ENCODE assay signal across 8 cellular contexts in genomic region chr1:153790996-153791855, GRCh38. TPM values are rescaled to one million over a fixed set of nuclear protein-coding genes. Genes with fewer than 3 reads are reported as not detected.
A peak's percentile ranks its signal among the peaks of the same experiment; 100 is the strongest.
DNase-seq lines count a peak whose midpoint lies in the region; ATAC-seq and TF ChIP-seq lines count a peak whose summit lies in the region.

No MANE protein-coding gene starts in this region.

- peaks cover 26% of the 10 kb centered on the region for H3K4me1 Mint-ChIP-seq in activated CD4-positive, alpha-beta memory T cell treated with anti-CD3 and anti-CD28 coated beads for 36 hours (ENCODE audit: low read depth)
- H3K4me1 Mint-ChIP-seq in CD4-positive, alpha-beta memory T cell: peaks cover 10 to 19% (median 14%) of the 10 kb centered on the region in 4 donors

- no peak overlapping the region for H2AFZ ChIP-seq in DND-41 (ENCODE audit: low read depth, low read length)

- H3K4me3 ChIP-seq in DND-41 (ENCODE audit: low read depth in 1 of 2, low read length in 2 of 2) (no peak overlapping the region), left ventricle myocardium inferior (peak overlapping the region; percentile 58)
- H3K4me3 ChIP-seq in CD4-positive, alpha-beta memory T cell (ENCODE audit: low read length in 2 of 2): no peak overlapping the region

- CTCF ChIA-PET in activated CD4-positive, alpha-beta memory T cell treated with anti-CD3 and anti-CD28 coated beads for 36 hours (lab: Charles Lee): interaction anchor here (0.8 to 2.8 kb wide), 5 partner anchors 10 to 223 kb away, joined by 3 to 9 read pairs (median 3); partner anchors contain the start of genes DENND4B and RAB13
- CTCF ChIA-PET in CD4-positive, alpha-beta memory T cell (lab: Charles Lee; ENCODE audit: partially characterized antibody): interaction anchor here (0.7 to 0.8 kb wide), 2 partner anchors 197 to 280 kb away, joined by 3 to 4 read pairs; no protein-coding TSS in a partner anchor

- peaks cover 5% of the 10 kb centered on the region for H3K27me3 Mint-ChIP-seq in activated CD4-positive, alpha-beta memory T cell treated with anti-CD3 and anti-CD28 coated beads for 36 hours
- H3K27me3 Mint-ChIP-seq in CD4-positive, alpha-beta memory T cell: peaks cover 0 to 5% of the 10 kb centered on the region in 2 donors

- intact Hi-C loops in activated CD4-positive, alpha-beta memory T cell treated with anti-CD3 and anti-CD28 coated beads for 36 hours (cut with micrococcal nuclease): loop anchor here (2.0 kb wide), 1 partner anchor 14 kb away; no protein-coding TSS in a partner anchor
- intact Hi-C loops in left ventricle myocardium inferior (cut with micrococcal nuclease): loop anchor here (10.0 kb wide), 1 partner anchor 194 kb away; the partner anchor contains the start of gene RAB13
- intact Hi-C loops in CD4-positive, alpha-beta memory T cell (cut with micrococcal nuclease): no loop called here

- H3K4me2 ChIP-seq in DND-41 (ENCODE audit: insufficient read depth, low read length): no peak overlapping the region

- no peak overlapping the region for H3K27ac ChIP-seq in DND-41 (ENCODE audit: low read length)
- H3K27ac ChIP-seq in left ventricle myocardium inferior (replicated peaks): peak overlapping the region; percentile 93
- H3K27ac ChIP-seq in CD4-positive, alpha-beta memory T cell (ENCODE audit: low read depth, low read length): no peak overlapping the region

- peak; percentile 65 for ATAC-seq in DND-41 (ENCODE audit: insufficient read depth, low read depth)
- peak; percentile 84 for ATAC-seq in GM19438 (IDR thresholded peaks at IDR 0.05; ENCODE audit: low read depth, unreplicated experiment)
- ATAC-seq in HG03457 (IDR thresholded peaks at IDR 0.05; ENCODE audit: unreplicated experiment): peak; percentile 66
- ATAC-seq in stimulated activated naive CD8-positive, alpha-beta T cell treated with anti-CD3 and anti-CD28 coated beads, Interleukin-15, Interleukin-2, amounts not matched to agents 100 U/mL and 50 U/mL, for 24 hours: peak; percentile 86

- TF ChIP-seq CTCF in DND-41 (IDR thresholded peaks at IDR 0.05; ENCODE audit: borderline replicate concordance, extremely low read depth, low read length, poor library complexity, severe bottlenecking): no peak
- TF ChIP-seq CTCF in left ventricle myocardium inferior (IDR thresholded peaks at IDR 0.05; ENCODE audit: borderline replicate concordance): no peak

- peak overlapping the region; percentile 42 for H3K27ac Mint-ChIP-seq in activated CD4-positive, alpha-beta memory T cell treated with anti-CD3 and anti-CD28 coated beads for 36 hours
- H3K27ac Mint-ChIP-seq in CD4-positive, alpha-beta memory T cell: peak overlapping the region in 3 of 7 donors; percentile 4 to 52 (median 21)

- H4K20me1 ChIP-seq in DND-41 (ENCODE audit: insufficient read depth, low read length): no peaks in the 10 kb centered on the region

- POLR2A ChIA-PET in activated CD4-positive, alpha-beta memory T cell treated with anti-CD3 and anti-CD28 coated beads for 36 hours (lab: Charles Lee): interaction anchor here (0.8 to 0.9 kb wide), 2 partner anchors 16 to 177 kb away, joined by 3 read pairs; partner anchors contain the start of genes CREB3L4 and SLC27A3
- POLR2A ChIA-PET in CD4-positive, alpha-beta memory T cell (lab: Charles Lee; ENCODE audit: partially characterized antibody): interaction anchor here (1.0 to 1.4 kb wide), 2 partner anchors 132 to 200 kb away, joined by 3 to 4 read pairs; partner anchors contain the start of gene RPS27

- H3K9me3 Mint-ChIP-seq in activated CD4-positive, alpha-beta memory T cell treated with anti-CD3 and anti-CD28 coated beads for 36 hours: no peaks in the 10 kb centered on the region
- no peaks in the 10 kb centered on the region for H3K9me3 Mint-ChIP-seq in CD4-positive, alpha-beta memory T cell

- H3K27me3 ChIP-seq in DND-41 (ENCODE audit: insufficient read depth, low read length, poor library complexity) (no peaks in the 10 kb centered on the region), left ventricle myocardium inferior (ENCODE audit: low read depth) (no peaks in the 10 kb centered on the region)
- no peaks in the 10 kb centered on the region for H3K27me3 ChIP-seq in CD4-positive, alpha-beta memory T cell (ENCODE audit: insufficient read depth, low read length)

- H3K36me3 ChIP-seq in DND-41 (ENCODE audit: insufficient read depth, low read length) (no peaks in the 10 kb centered on the region), left ventricle myocardium inferior (no peaks in the 10 kb centered on the region)
- H3K36me3 ChIP-seq in CD4-positive, alpha-beta memory T cell (ENCODE audit: insufficient read depth, low read length): no peaks in the 10 kb centered on the region

- H3K9ac ChIP-seq in DND-41 (ENCODE audit: low read depth, low read length): no peak overlapping the region

- H3K9me3 ChIP-seq in DND-41 (ENCODE audit: insufficient read depth, low read length, severe bottlenecking): no peaks in the 10 kb centered on the region
- H3K9me3 ChIP-seq in left ventricle myocardium inferior (replicated peaks): no peaks in the 10 kb centered on the region
- no peaks in the 10 kb centered on the region for H3K9me3 ChIP-seq in CD4-positive, alpha-beta memory T cell (ENCODE audit: control insufficient read depth in 1 of 2, low read length in 2 of 2)

- H3K79me2 ChIP-seq in DND-41 (ENCODE audit: insufficient read depth, low read length): no peaks in the 10 kb centered on the region

- no peaks in the 10 kb centered on the region for H3K36me3 Mint-ChIP-seq in activated CD4-positive, alpha-beta memory T cell treated with anti-CD3 and anti-CD28 coated beads for 36 hours
- H3K36me3 Mint-ChIP-seq in CD4-positive, alpha-beta memory T cell: no peaks in the 10 kb centered on the region

- no peak for DNase-seq in DND-41
- peak; percentile 40 for DNase-seq in activated CD4-positive, alpha-beta memory T cell treated with anti-CD3 and anti-CD28 coated beads for 36 hours
- no peak for DNase-seq in left ventricle myocardium inferior
- no peak for DNase-seq in stimulated activated naive CD8-positive, alpha-beta T cell treated with anti-CD3 and anti-CD28 coated beads, Interleukin-15, Interleukin-2, amounts not matched to agents 100 U/mL and 50 U/mL, for 24 hours
- DNase-seq in HuH-7 (ENCODE audit: low spot score): no peak
- no peak for DNase-seq in CD4-positive, alpha-beta memory T cell

- peak overlapping the region; percentile 7 for H3K4me3 Mint-ChIP-seq in activated CD4-positive, alpha-beta memory T cell treated with anti-CD3 and anti-CD28 coated beads for 36 hours
- H3K4me3 Mint-ChIP-seq in CD4-positive, alpha-beta memory T cell: peak overlapping the region in 4 of 8 donors; percentile 7 to 31 (median 23)

- H3K4me1 ChIP-seq in DND-41 (ENCODE audit: insufficient read depth, low read length) (peaks cover 3% of the 10 kb centered on the region; the same call in 1 of the 2 replicates), left ventricle myocardium inferior (peaks cover 23% of the 10 kb centered on the region)
- peaks cover 12% of the 10 kb centered on the region for H3K4me1 ChIP-seq in CD4-positive, alpha-beta memory T cell (ENCODE audit: insufficient read depth, low read length)

RNA-seq across cellular contexts. Expression of gene SLC27A3, which starts 16.0 kb away (rescaled TPM):
- total RNA-seq in activated CD4-positive, alpha-beta memory T cell treated with anti-CD3 and anti-CD28 coated beads for 36 hours: 1 to 10 TPM; 5.9 to 7.8 TPM
- 10.5 TPM for total RNA-seq in left ventricle myocardium inferior
- 10 to 100 TPM; 18.2 to 20.5 TPM for total RNA-seq in CD4-positive, alpha-beta memory T cell
- polyA plus RNA-seq in CD4-positive, alpha-beta memory T cell: 1 to 10 TPM; 7.9 to 9.2 TPM
